8 cellular contexts compared by ENCODE assay signal in genomic region chr7:158864507-158864820, GRCh38. TPM values are rescaled to one million over a fixed set of nuclear protein-coding genes. Genes with fewer than 3 reads are reported as not detected.
DNase-seq lines count a peak whose midpoint lies in the region; TF ChIP-seq lines count a peak whose summit lies in the region.

No MANE protein-coding gene starts in this region.

- H3K27ac ChIP-seq in caudate nucleus (ENCODE audit: low read depth, low read length) (peak overlapping the region; percentile 58), mesodermal cell (ENCODE audit: low read depth, low read length, severe bottlenecking) (peak overlapping the region; percentile 57), transverse colon (peak overlapping the region; percentile 85 to 92 (median 88))

- H3K4me3 Mint-ChIP-seq in activated naive CD4-positive, alpha-beta T cell treated with anti-CD3 and anti-CD28 coated beads for 36 hours = peak overlapping the region; percentile 78

- H3K9me3 ChIP-seq in mesodermal cell (ENCODE audit: control insufficient read depth, low read length) (no peaks in the 10 kb centered on the region), transverse colon (no peaks in the 10 kb centered on the region)

- peak overlapping the region; percentile 91 for H3K27ac Mint-ChIP-seq in activated naive CD4-positive, alpha-beta T cell treated with anti-CD3 and anti-CD28 coated beads for 36 hours

- CTCF ChIA-PET in activated naive CD4-positive, alpha-beta T cell treated with anti-CD3 and anti-CD28 coated beads for 36 hours (lab: Charles Lee) = interaction anchor here (0.8 to 1.6 kb wide), 3 partner anchors 42 to 112 kb away, joined by 3 to 11 read pairs (median 5); no protein-coding TSS in a partner anchor

- H3K36me3 Mint-ChIP-seq in activated naive CD4-positive, alpha-beta T cell treated with anti-CD3 and anti-CD28 coated beads for 36 hours (ENCODE audit: low read depth) = no peaks in the 10 kb centered on the region

- no peaks in the 10 kb centered on the region for H3K9me3 Mint-ChIP-seq in activated naive CD4-positive, alpha-beta T cell treated with anti-CD3 and anti-CD28 coated beads for 36 hours

- H3K4me1 ChIP-seq in mesodermal cell (ENCODE audit: control insufficient read depth, insufficient read depth, low read length, poor library complexity, severe bottlenecking) (peaks cover 4% of the 10 kb centered on the region), transverse colon (peaks cover 6 to 28% (median 26%) of the 10 kb centered on the region in 4 donors)

- H3K4me1 Mint-ChIP-seq in activated naive CD4-positive, alpha-beta T cell treated with anti-CD3 and anti-CD28 coated beads for 36 hours (ENCODE audit: low read depth) = peaks cover 35% of the 10 kb centered on the region

- no peak for TF ChIP-seq POLR2A in transverse colon (IDR thresholded peaks at IDR 0.05)

- H3K27me3 ChIP-seq in transverse colon = no peaks in the 10 kb centered on the region

- H3K36me3 ChIP-seq in mesodermal cell (ENCODE audit: control insufficient read depth, insufficient read depth, low read length) (peaks cover 12% of the 10 kb centered on the region), transverse colon (no peaks in the 10 kb centered on the region)

- no peak overlapping the region for H3K4me3 ChIP-seq in mesodermal cell (ENCODE audit: extremely low read depth, insufficient read depth, low read length, poor library complexity, severe bottlenecking)
- H3K4me3 ChIP-seq in transverse colon = peak overlapping the region in 3 of 4 donors; percentile 44 to 65 (median 48)

- H3K27me3 Mint-ChIP-seq in activated naive CD4-positive, alpha-beta T cell treated with anti-CD3 and anti-CD28 coated beads for 36 hours (ENCODE audit: low read depth) = no peaks in the 10 kb centered on the region

- in situ Hi-C loops in transverse colon (cut with MboI; ENCODE audit: low pct_ligation_motif_present in 1 of 4, low pct_unique_long_range_greater_than_20kb in 1 of 4, low sequenced_read_pairs in 3 of 4) (no loop called here), GM13976 (cut with MboI; ENCODE audit: low sequenced_read_pairs, unreplicated experiment) (no loop called here)

- no peak for TF ChIP-seq CTCF in transverse colon (IDR thresholded peaks at IDR 0.05)
- no peak for TF ChIP-seq CTCF in GM13976 (IDR thresholded peaks at IDR 0.05; ENCODE audit: borderline replicate concordance, control extremely low read depth, extremely low read depth, insufficient read depth, missing control alignments)

- intact Hi-C loops in activated naive CD4-positive, alpha-beta T cell treated with anti-CD3 and anti-CD28 coated beads for 36 hours (cut with micrococcal nuclease) = loop anchor here (1.0 to 5.0 kb wide), 2 partner anchors 35 to 93 kb away; partner anchors contain the start of gene ESYT2
- intact Hi-C loops in transverse colon (cut with DNase I; ENCODE audit: low total_unique reads) = no loop called here

- no peak for DNase-seq in activated naive CD4-positive, alpha-beta T cell treated with anti-CD3 and anti-CD28 coated beads for 36 hours
- no peak for DNase-seq in activated naive CD4-positive, alpha-beta T cell (lab: John Stamatoyannopoulos, UW)
- no peak for DNase-seq in caudate nucleus (lab: John Stamatoyannopoulos, UW)
- no peak for DNase-seq in transverse colon
- no peak for DNase-seq in GM13976 (ENCODE audit: low spot score)
- no peak for DNase-seq in NOMO-1 (lab: John Stamatoyannopoulos, UW; ENCODE audit: unreplicated experiment in 2 of 2)
- no peak for DNase-seq in HCEC 1CT

- WGBS in mesodermal cell (ENCODE audit: insufficient coverage in 2 of 2), 2 experiments = 93 to 94% methylated on average over 2 to 3 of the region's 3 CpGs
- 85 to 90% methylated on average over 2 to 3 of the region's 3 CpGs for WGBS in transverse colon (ENCODE audit: low coverage in 1 of 2), 2 donors

- TF ChIP-seq EP300 in transverse colon (IDR thresholded peaks at IDR 0.05; ENCODE audit: low read depth) = no peak

RNA-seq across cellular contexts. Expression of gene DYNC2I1, which starts 8.1 kb away (rescaled TPM):
- total RNA-seq in activated naive CD4-positive, alpha-beta T cell treated with anti-CD3 and anti-CD28 coated beads for 36 hours = 1 to 10 TPM; 8.0 to 8.5 TPM
- polyA plus RNA-seq in mesodermal cell (2013, experiment 1 of 2) = 11.7 TPM
- 11.5 TPM for polyA plus RNA-seq in mesodermal cell (2013, experiment 2 of 2)
- total RNA-seq in transverse colon = 100 to 1,000 TPM in 1 of 4 donors, 10 to 100 TPM in 3; 24.3 to 105 (median 51.5) TPM

RNA-seq across cellular contexts. Expression of gene ESYT2, which starts 35.2 kb away (rescaled TPM):
- 10 to 100 TPM; 41.7 to 44.3 TPM for total RNA-seq in activated naive CD4-positive, alpha-beta T cell treated with anti-CD3 and anti-CD28 coated beads for 36 hours
- 32.4 TPM for polyA plus RNA-seq in mesodermal cell (2013, experiment 1 of 2)
- 32.1 TPM for polyA plus RNA-seq in mesodermal cell (2013, experiment 2 of 2)
- 100 to 1,000 TPM in 1 of 4 donors, 10 to 100 TPM in 3; 78.6 to 113 (median 87.3) TPM for total RNA-seq in transverse colon
